In genomic region chr22:40585205-40585778, GRCh38 we compare ENCODE assay signal across 1 cellular context.
TF ChIP-seq lines count a peak whose summit lies in the region.

No MANE protein-coding gene starts in this region.

TF ChIP-seq in HEK293, 187 proteins besides CTCF, POLR2A, EP300 and RAD21 (continued from another document):
- TF ChIP-seq ZNF175 (tag by site-specific recombination; IDR thresholded peaks at IDR 0.05) = no peak
- no peak for TF ChIP-seq GLIS1 (tag by site-specific recombination; IDR thresholded peaks at IDR 0.05)
- TF ChIP-seq TCF7L2 (IDR thresholded peaks at IDR 0.05; ENCODE audit: borderline replicate concordance, low read depth, low read length) = no peak
- TF ChIP-seq KLF1 (tag by site-specific recombination; IDR thresholded peaks at IDR 0.05) = 0 out of 2 replicates have a peak, but pooled peaks have one; percentile 11
- TF ChIP-seq ZNF549 (tag by site-specific recombination; IDR thresholded peaks at IDR 0.05) = no peak
- no peak for TF ChIP-seq ZNF639 (tag by site-specific recombination; IDR thresholded peaks at IDR 0.05)
